ENCODE assay signal across 8 cellular contexts in genomic region chr19:13151605-13152355, GRCh38. TPM values are rescaled to one million over a fixed set of nuclear protein-coding genes. Genes with fewer than 3 reads are reported as not detected.
DNase-seq lines count a peak whose midpoint lies in the region; ATAC-seq and TF ChIP-seq lines count a peak whose summit lies in the region.

No MANE protein-coding gene starts in this region.

- H3K27me3 Mint-ChIP-seq in T-cell = peaks cover 0 to 2% of the 10 kb centered on the region in 2 donors

- H3K4me1 Mint-ChIP-seq in T-cell = peaks cover 28 to 51% (median 38%) of the 10 kb centered on the region in 3 donors

- H3K4me3 Mint-ChIP-seq in T-cell = peak overlapping the region; percentile 98 to 99 (median 99)

- 0 to 1% (median 0%) methylated on average over 54 to 71 of the region's 71 CpGs for WGBS in adipose tissue, 3 donors
- WGBS in tibial nerve, 2 donors = 0 to 1% methylated on average over 55 to 56 of the region's 71 CpGs

- H3K4me1 ChIP-seq in tibial nerve = peaks cover 3 to 73% (median 23%) of the 10 kb centered on the region in 4 donors

- ATAC-seq in HG02759 (IDR thresholded peaks at IDR 0.05; ENCODE audit: unreplicated experiment) (peak; percentile 49), T-cell (replicated peaks in 1 of 4) (peak; percentile 54 to 60 (median 58))

- H3K27ac Mint-ChIP-seq in T-cell = peak overlapping the region; percentile 96 to 99

- peak; percentile 96 to 97 for TF ChIP-seq POLR2A in tibial nerve (IDR thresholded peaks at IDR 0.05)

- DNase-seq in NCI-H146 treated with DMSO at 0.1 percent for 48 hours (lab: John Stamatoyannopoulos, UW; ENCODE audit: unreplicated experiment) (peak; percentile 99), T-cell (peak; percentile 90 to 96 (median 93)), cardiac septum (ENCODE audit: low spot score) (peak; percentile 99), pons (ENCODE audit: low spot score) (peak; percentile 95), tibial nerve (ENCODE audit: low spot score in 2 of 2) (peak; percentile 97)

- H3K36me3 Mint-ChIP-seq in T-cell = peaks cover 18% of the 10 kb centered on the region

- no peaks in the 10 kb centered on the region for H3K27me3 ChIP-seq in tibial nerve

- POLR2A ChIA-PET in T-cell (lab: Charles Lee) = interaction anchor here (0.6 to 1.6 kb wide), 8 partner anchors 12 to 1805 kb away, joined by 3 to 9 read pairs (median 4); partner anchors contain the start of genes CCDC159 (in 1 of the 2), NACC1 (in 1 of the 2) and TMEM205 (in 1 of the 2)

- H3K36me3 ChIP-seq in tibial nerve = peaks cover 0 to 4% (median 0%) of the 10 kb centered on the region in 3 donors

- H3K4me3 ChIP-seq in GM08714 (ENCODE audit: low read length) (peak overlapping the region; percentile 89), tibial nerve (peak overlapping the region; percentile 66 to 98 (median 84))

- H3K9me3 ChIP-seq in tibial nerve = no peaks in the 10 kb centered on the region

- intact Hi-C loops in cardiac septum (cut with DNase I) = loop anchor here (2.0 to 5.0 kb wide), 7 partner anchors 35 to 686 kb away; partner anchors contain the start of genes JUNB, LYL1 and TRMT1

- TF ChIP-seq EP300 in tibial nerve (IDR thresholded peaks at IDR 0.05) = peak; percentile 56 to 99

- peak in 4 of 5 experiments; percentile 16 to 53 (median 21) for TF ChIP-seq CTCF in tibial nerve (IDR thresholded peaks at IDR 0.05)

- no peaks in the 10 kb centered on the region for H3K9me3 Mint-ChIP-seq in T-cell

- H3K27ac ChIP-seq in adipose tissue (ENCODE audit: low read depth, low read length) (peak overlapping the region; percentile 96), tibial nerve (peak overlapping the region; percentile 98 to 100 (median 98))

- CTCF ChIA-PET in T-cell (lab: Charles Lee) = interaction anchor here in 1 of 2 donors (0.7 kb wide), 1 partner anchor 43 kb away, joined by 3 read pairs; no protein-coding TSS in a partner anchor

RNA-seq across cellular contexts. Expression of gene IER2, which starts 1.6 kb away (rescaled TPM):
- total RNA-seq in T-cell (100 to 1,000 TPM; 165 to 413 (median 196) TPM), cardiac septum (28.4 TPM), tibial nerve (10 to 100 TPM; 37.3 to 77.4 (median 58.3) TPM)
- polyA plus RNA-seq in adipose tissue = 100 to 1,000 TPM in 2 of 3 donors, 10 to 100 TPM in 1; 65.5 to 532 (median 190) TPM

RNA-seq across cellular contexts. Expression of gene STX10, which starts 1.6 kb away (rescaled TPM):
- 10 to 100 TPM; 43.8 to 89.6 (median 67.3) TPM for total RNA-seq in T-cell
- 10 to 100 TPM; 34.5 to 69.2 (median 63.1) TPM for polyA plus RNA-seq in adipose tissue
- total RNA-seq in cardiac septum = 25.7 TPM
- total RNA-seq in tibial nerve = 100 to 1,000 TPM in 1 of 4 donors, 10 to 100 TPM in 3; 58.6 to 145 (median 86.6) TPM

RNA-seq across cellular contexts. Expression of gene NACC1, which starts 33.7 kb away (rescaled TPM):
- 10 to 100 TPM; 23.8 to 44.9 (median 38.1) TPM for total RNA-seq in T-cell
- polyA plus RNA-seq in adipose tissue = 10 to 100 TPM in 2 of 3 donors, 1 to 10 TPM in 1; 7.9 to 21.0 (median 16.1) TPM
- total RNA-seq in cardiac septum = 33.8 TPM
- 10 to 100 TPM; 15.3 to 37.1 (median 25.8) TPM for total RNA-seq in tibial nerve

RNA-seq across cellular contexts. Expression of gene TRMT1, which starts 35.2 kb away (rescaled TPM):
- 100 to 1,000 TPM in 2 of 5 donors, 10 to 100 TPM in 3; 68.9 to 121 (median 95.6) TPM for total RNA-seq in T-cell
- polyA plus RNA-seq in adipose tissue = 10 to 100 TPM; 25.0 to 38.9 (median 36.7) TPM
- total RNA-seq in cardiac septum = 17.5 TPM
- 10 to 100 TPM; 38.4 to 92.7 (median 49.2) TPM for total RNA-seq in tibial nerve

RNA-seq across cellular contexts. Expression of gene LYL1, which starts 49.1 kb away (rescaled TPM):
- total RNA-seq in T-cell (10 to 100 TPM in 3 of 5 donors, 1 to 10 TPM in 2; 3.4 to 20.6 (median 15.4) TPM), cardiac septum (9.4 TPM), tibial nerve (10 to 100 TPM; 21.1 to 43.5 (median 25.8) TPM)
- 10 to 100 TPM in 1 of 3 donors, 1 to 10 TPM in 2; 1.9 to 10.3 (median 7.9) TPM for polyA plus RNA-seq in adipose tissue

Comparison
In these comparisons a context has a peak if more than half of its experiments do, and no peak if none do; other contexts are left out.
1. Peak in every context shown above with its lines: DNase-seq, ATAC-seq, H3K4me3 ChIP-seq and H3K27ac ChIP-seq.